ENCODE assay signal across 13 cellular contexts in genomic region chr6:144263786-144264185, GRCh38. TPM values are rescaled to one million over a fixed set of nuclear protein-coding genes. Genes with fewer than 3 reads are reported as not detected.
DNase-seq lines count a peak whose midpoint lies in the region; ATAC-seq and TF ChIP-seq lines count a peak whose summit lies in the region.
"Had no signal": no experiment of that assay in that cellular context is flagged by ENCODE, and none has a peak within 500 bp of the region (broad histone marks: within the 10 kb centered on the region; RNA-seq: fewer than 3 reads in every experiment).

No MANE protein-coding gene starts in this region.

- H3K27me3 ChIP-seq in GM23338 (ENCODE audit: insufficient read depth) (no peaks in the 10 kb centered on the region), adipocyte (replicated peaks; ENCODE audit: control insufficient read depth, insufficient read depth, low read length) (no peaks in the 10 kb centered on the region), hepatocyte (no peaks in the 10 kb centered on the region), skeletal muscle tissue (ENCODE audit: control insufficient read depth in 3 of 3, insufficient read depth in 3 of 3, low read length in 3 of 3) (no peaks in the 10 kb centered on the region)

- peaks cover 11% of the 10 kb centered on the region for H3K9me3 Mint-ChIP-seq in GM23338
- H3K9me3 Mint-ChIP-seq: activated CD4-positive, alpha-beta memory T cell treated with anti-CD3 and anti-CD28 coated beads for 36 hours; stimulated activated naive B cell treated with anti-CD40 and anti-IgM and Interleukin-4, amounts not matched to agents 10 μg/mL and 1 μg/mL and 100 μg/mL, for 72 hours had no signal

- 0 out of 2 replicates have a peak overlapping the region, but pooled peaks have one; percentile 60 for H3K4me2 ChIP-seq in GM23338
- peak overlapping the region; percentile 71 for H3K4me2 ChIP-seq in hepatocyte

- no peaks in the 10 kb centered on the region for H3F3A ChIP-seq in GM23338 (replicated peaks; ENCODE audit: low read depth)

- peak overlapping the region; percentile 22; the same call in 1 of the 2 replicates for H3K27ac ChIP-seq in GM23338 (ENCODE audit: low read depth)
- H3K27ac ChIP-seq in hepatocyte: peak overlapping the region; percentile 89
- peak overlapping the region; percentile 63 for H3K27ac ChIP-seq in skeletal muscle tissue (ENCODE audit: low read depth, low read length)

- ATAC-seq in GM23338 (no peak), GM21786 (IDR thresholded peaks at IDR 0.05; ENCODE audit: unreplicated experiment) (no peak), GM21529 (IDR thresholded peaks at IDR 0.05; ENCODE audit: unreplicated experiment) (no peak)
- ATAC-seq: stimulated activated naive B cell treated with anti-CD40 and anti-IgM and Interleukin-4, amounts not matched to agents 10 μg/mL and 1 μg/mL and 100 μg/mL, for 72 hours had no signal

- WGBS in hepatocyte (ENCODE audit: low lambda C conversion rate, missing lambda C conversion rate): 80% methylated on average over 3 of the region's 3 CpGs

- peaks cover 1% of the 10 kb centered on the region for H3K27me3 Mint-ChIP-seq in GM23338 (ENCODE audit: insufficient read depth, low read depth, poor library complexity)
- H3K27me3 Mint-ChIP-seq: activated CD4-positive, alpha-beta memory T cell treated with anti-CD3 and anti-CD28 coated beads for 36 hours; CD4-positive, CD25-positive, alpha-beta regulatory T cell; stimulated activated naive B cell treated with anti-CD40 and anti-IgM and Interleukin-4, amounts not matched to agents 10 μg/mL and 1 μg/mL and 100 μg/mL, for 72 hours had no signal

- peaks cover 38% of the 10 kb centered on the region for H3K4me1 Mint-ChIP-seq in GM23338
- H3K4me1 Mint-ChIP-seq: CD4-positive, CD25-positive, alpha-beta regulatory T cell had no signal

- H3K27ac Mint-ChIP-seq in GM23338: no peak overlapping the region
- H3K27ac Mint-ChIP-seq: activated CD4-positive, alpha-beta memory T cell treated with anti-CD3 and anti-CD28 coated beads for 36 hours; CD4-positive, CD25-positive, alpha-beta regulatory T cell; stimulated activated naive B cell treated with anti-CD40 and anti-IgM and Interleukin-4, amounts not matched to agents 10 μg/mL and 1 μg/mL and 100 μg/mL, for 72 hours had no signal

- H3K9ac ChIP-seq in adipocyte (ENCODE audit: low read length) (peak overlapping the region; percentile 58), skeletal muscle tissue (ENCODE audit: low read depth in 1 of 3, low read length in 3 of 3) (no peak overlapping the region)

- peaks cover 14% of the 10 kb centered on the region; the same call in 2 of the 3 replicates for H3K36me3 Mint-ChIP-seq in GM23338 (ENCODE audit: low read depth)
- H3K36me3 Mint-ChIP-seq: activated CD4-positive, alpha-beta memory T cell treated with anti-CD3 and anti-CD28 coated beads for 36 hours; CD4-positive, CD25-positive, alpha-beta regulatory T cell; stimulated activated naive B cell treated with anti-CD40 and anti-IgM and Interleukin-4, amounts not matched to agents 10 μg/mL and 1 μg/mL and 100 μg/mL, for 72 hours had no signal

- H3K79me2 ChIP-seq in GM23338 (replicated peaks; ENCODE audit: insufficient read depth): no peaks in the 10 kb centered on the region
- H3K79me2 ChIP-seq in hepatocyte: no peaks in the 10 kb centered on the region

- no peak overlapping the region for H2AFZ ChIP-seq in GM23338
- peak overlapping the region; percentile 36 for H2AFZ ChIP-seq in hepatocyte

- TF ChIP-seq CTCF in GM23338 (conservative IDR thresholded peaks at IDR 0.05; ENCODE audit: low read depth in 2 of 2): no peak
- TF ChIP-seq CTCF in hepatocyte (IDR thresholded peaks at IDR 0.05; ENCODE audit: poor library complexity): no peak

- DNase-seq in GM23338 (ENCODE audit: low spot score) (no peak), adipocyte (ENCODE audit: low read depth) (peak; percentile 27), hepatocyte (ENCODE audit: low spot score) (no peak), SK-N-DZ (ENCODE audit: low spot score) (no peak), MV-4-11 (lab: John Stamatoyannopoulos, UW) (no peak)
- DNase-seq: activated CD4-positive, alpha-beta memory T cell treated with anti-CD3 and anti-CD28 coated beads for 36 hours; activated naive CD4-positive, alpha-beta T cell; CD4-positive, CD25-positive, alpha-beta regulatory T cell; NCI-H2171; stimulated activated naive B cell treated with anti-CD40 and anti-IgM and Interleukin-4, amounts not matched to agents 10 μg/mL and 1 μg/mL and 100 μg/mL, for 72 hours had no signal

- H3K9me3 ChIP-seq in adipocyte (ENCODE audit: control insufficient read depth, low read length) (no peaks in the 10 kb centered on the region), hepatocyte (ENCODE audit: low read depth) (no peaks in the 10 kb centered on the region), skeletal muscle tissue (ENCODE audit: control insufficient read depth in 3 of 3, low read length in 3 of 3) (no peaks in the 10 kb centered on the region)

- H3K4me3 ChIP-seq in GM23338 (no peak overlapping the region), adipocyte (ENCODE audit: low read length) (no peak overlapping the region), hepatocyte (no peak overlapping the region), skeletal muscle tissue (ENCODE audit: low read length in 3 of 3) (no peak overlapping the region)

- H3K9me2 ChIP-seq in GM23338 (ENCODE audit: insufficient read depth): no peaks in the 10 kb centered on the region
- no peaks in the 10 kb centered on the region for H3K9me2 ChIP-seq in hepatocyte (replicated peaks; ENCODE audit: insufficient read depth)

- no peaks in the 10 kb centered on the region for H3K36me3 ChIP-seq in GM23338 (ENCODE audit: insufficient read depth)
- no peaks in the 10 kb centered on the region for H3K36me3 ChIP-seq in adipocyte (ENCODE audit: control insufficient read depth, insufficient read depth, low read length, severe bottlenecking)
- no peaks in the 10 kb centered on the region for H3K36me3 ChIP-seq in hepatocyte (replicated peaks; ENCODE audit: insufficient read depth, low read depth)
- H3K36me3 ChIP-seq in skeletal muscle tissue (ENCODE audit: control insufficient read depth in 3 of 3, insufficient read depth in 3 of 3, low read length in 3 of 3): no peaks in the 10 kb centered on the region

- H3K4me3 Mint-ChIP-seq in GM23338: no peak overlapping the region; the same call in 2 of the 3 replicates
- H3K4me3 Mint-ChIP-seq: activated CD4-positive, alpha-beta memory T cell treated with anti-CD3 and anti-CD28 coated beads for 36 hours; CD4-positive, CD25-positive, alpha-beta regulatory T cell; stimulated activated naive B cell treated with anti-CD40 and anti-IgM and Interleukin-4, amounts not matched to agents 10 μg/mL and 1 μg/mL and 100 μg/mL, for 72 hours had no signal

- H4K20me1 ChIP-seq in GM23338 (replicated peaks; ENCODE audit: insufficient read depth): no peaks in the 10 kb centered on the region
- no peaks in the 10 kb centered on the region for H4K20me1 ChIP-seq in hepatocyte (ENCODE audit: insufficient read depth, poor library complexity, severe bottlenecking)

- H3K4me1 ChIP-seq in GM23338 (ENCODE audit: insufficient read depth) (peaks cover 27% of the 10 kb centered on the region), adipocyte (ENCODE audit: control insufficient read depth, insufficient read depth, low read length) (peaks cover 44% of the 10 kb centered on the region), hepatocyte (ENCODE audit: insufficient read depth) (peaks cover 26% of the 10 kb centered on the region), skeletal muscle tissue (ENCODE audit: control insufficient read depth in 3 of 3, insufficient read depth in 3 of 3, low read length in 3 of 3) (peaks cover 6 to 17% (median 12%) of the 10 kb centered on the region in 3 donors)

TF ChIP-seq in GM23338, 12 proteins besides CTCF, POLR2A, EP300 and RAD21 (continues in another document):
- TF ChIP-seq EZH2phosphoT487 (IDR thresholded peaks at IDR 0.05; ENCODE audit: unreplicated experiment) (no peak), REST (IDR thresholded peaks at IDR 0.05; ENCODE audit: unreplicated experiment) (no peak), NANOG (IDR thresholded peaks at IDR 0.05; ENCODE audit: borderline replicate concordance) (no peak), CREB1 (CRISPR knock-in tag; IDR thresholded peaks at IDR 0.05; ENCODE audit: low read depth) (no peak)

RNA-seq across cellular contexts. Expression of gene UTRN, which starts 21.3 kb away (rescaled TPM):
- total RNA-seq in GM23338 (2014; rRNA removed; shearing (Covaris generic)): 86.8 and 121 TPM in 2 replicates
- polyA plus RNA-seq in GM23338 (2016; fragmentation: Nextera tagmentation; extraction: Ambion mirVana): 34.8 and 53.9 TPM in 2 replicates
- 86.5 and 112 TPM in 2 replicates for total RNA-seq in hepatocyte
- 33.1 and 54.0 TPM in 2 replicates for polyA plus RNA-seq in hepatocyte
- total RNA-seq in skeletal muscle tissue: 149 TPM
- polyA plus RNA-seq in SK-N-DZ (2014; cell fraction: cytosol; rRNA removed): 1.1 and 1.8 TPM in 2 replicates
- polyA plus RNA-seq in SK-N-DZ (2014; cell fraction: nucleus; rRNA removed): 0.88 and 1.1 TPM in 2 replicates

Comparison
In these comparisons a context has a peak if more than half of its experiments do, and no peak if none do; other contexts are left out.
1. H3K27ac ChIP-seq: peak in every context shown above with its lines; median percentile 89 in hepatocyte; 63 in skeletal muscle tissue; 22 in GM23338.